ENCODE assay signal across 1 cellular context in genomic region chr22:32796865-32797573, GRCh38.
TF ChIP-seq lines count a peak whose summit lies in the region.

No MANE protein-coding gene starts in this region.

TF ChIP-seq in HEK293, 187 proteins besides CTCF, POLR2A, EP300 and RAD21 (continued from another document):
- no peak for TF ChIP-seq HIC1 (tag by site-specific recombination; IDR thresholded peaks at IDR 0.05)
- no peak for TF ChIP-seq ZNF555 (tag by site-specific recombination; conservative IDR thresholded peaks at IDR 0.05)
- no peak for TF ChIP-seq ZNF23 (tag by site-specific recombination; IDR thresholded peaks at IDR 0.05; ENCODE audit: borderline replicate concordance)
- no peak for TF ChIP-seq ZNF501 (tag by site-specific recombination; IDR thresholded peaks at IDR 0.05)
- no peak for TF ChIP-seq ZNF664 (tag by site-specific recombination; IDR thresholded peaks at IDR 0.05)
- TF ChIP-seq ZFHX2 (tag by site-specific recombination; conservative IDR thresholded peaks at IDR 0.05), result peak; percentile 96
- TF ChIP-seq ZNF488 (tag by site-specific recombination; IDR thresholded peaks at IDR 0.05), result no peak
- no peak for TF ChIP-seq ZNF324 (tag by site-specific recombination; IDR thresholded peaks at IDR 0.05)
- TF ChIP-seq KLF9 (tag by site-specific recombination; IDR thresholded peaks at IDR 0.05; ENCODE audit: low read depth), result no peak
- peak; percentile 36 for TF ChIP-seq PRDM10 (tag by site-specific recombination; IDR thresholded peaks at IDR 0.05)
- TF ChIP-seq ZNF654 (tag by site-specific recombination; IDR thresholded peaks at IDR 0.05; ENCODE audit: low read depth), result peak; percentile 73
- no peak for TF ChIP-seq ZNF48 (tag by site-specific recombination; IDR thresholded peaks at IDR 0.05)
- TF ChIP-seq ZNF266 (tag by site-specific recombination; IDR thresholded peaks at IDR 0.05; ENCODE audit: low read depth), result no peak
- TF ChIP-seq SALL2 (tag by site-specific recombination; IDR thresholded peaks at IDR 0.05; ENCODE audit: borderline replicate concordance), result no peak
- peak; percentile 22; the same call in 1 of the 2 replicates for TF ChIP-seq KLF8 (tag by site-specific recombination; IDR thresholded peaks at IDR 0.05)
TF ChIP-seq in HEK293: peak in this region for 8.
